In the genomic region with DNA sequence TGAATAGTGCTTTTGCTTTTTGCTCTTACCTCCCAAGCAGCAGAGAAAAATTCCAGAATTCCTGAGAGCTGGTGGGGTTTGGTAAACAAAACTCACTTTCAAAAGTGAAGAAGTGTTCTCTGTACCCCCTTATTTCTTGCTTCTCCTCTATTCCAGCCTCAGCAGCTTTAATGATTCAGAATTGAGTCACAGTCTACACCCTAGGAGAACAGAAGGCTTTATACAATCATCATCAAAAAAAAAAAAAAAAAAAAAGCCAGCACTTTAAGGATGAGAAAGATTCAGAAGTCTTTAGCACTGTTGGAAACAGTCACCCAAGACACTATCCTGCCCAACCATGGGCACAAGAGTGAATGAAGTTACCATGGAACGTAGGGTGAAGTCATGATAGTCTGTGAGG, we compare ENCODE assay signal across 16 cellular contexts.
A peak's percentile ranks its signal among the peaks of the same experiment; 100 is the strongest.
DNase-seq lines count a peak whose midpoint lies in the region; ATAC-seq lines count a peak whose summit lies in the region.
"Had no signal": no experiment of that assay in that cellular context is flagged by ENCODE, and none has a peak within 500 bp of the region (broad histone marks: within the 10 kb centered on the region; RNA-seq: fewer than 3 reads in every experiment).

No MANE protein-coding gene starts in this region.

- DNase-seq in HCEC 1CT (peak; percentile 47), adipocyte (ENCODE audit: low read depth) (peak; percentile 1), iris pigment epithelial cell (ENCODE audit: low read depth) (peak; percentile 1), cerebellar nuclear complex (lab: John Stamatoyannopoulos, UW) (no peak), T1000 (lab: John Stamatoyannopoulos, UW) (no peak), HAP-1 (ENCODE audit: low spot score in 2 of 2) (no peak)
- DNase-seq: 8988T; ACHN; CD4-positive, alpha-beta T cell; DMS153; DMS79 treated with DMSO at 0.1 percent for 48 hours; GF-D8; GM23248 had no signal

- in situ Hi-C loops in HAP-1 (cut with MboI; ENCODE audit: low sequenced_read_pairs), result no loop called here

- ATAC-seq in GM21619 (IDR thresholded peaks at IDR 0.05; ENCODE audit: unreplicated experiment), result no peak

- no peaks in the 10 kb centered on the region for H3K4me1 ChIP-seq in ACC112 (ENCODE audit: control insufficient read depth, insufficient read depth, low read length, unreplicated experiment)
- H3K4me1 ChIP-seq in adipocyte (ENCODE audit: control insufficient read depth, insufficient read depth, low read length), result no peaks in the 10 kb centered on the region
- no peaks in the 10 kb centered on the region for H3K4me1 ChIP-seq in HAP-1
- H3K4me1 ChIP-seq: BLaER1 treated with 17β-estradiol and CSF1 and Interleukin-3, amounts not matched to agents 10 nM and 100 nM had no signal

- H3K9me3 ChIP-seq in adipocyte (ENCODE audit: control insufficient read depth, low read length) (peaks cover 9% of the 10 kb centered on the region), HAP-1 (peaks cover 2% of the 10 kb centered on the region; the same call in 1 of the 2 replicates)
- H3K9me3 ChIP-seq: BLaER1 treated with 17β-estradiol and CSF1 and Interleukin-3, amounts not matched to agents 10 nM and 100 nM had no signal

- H2AFZ ChIP-seq in ACC112 (ENCODE audit: low read length, unreplicated experiment), result peak overlapping the region; percentile 11
- H2AFZ ChIP-seq: GM23248 had no signal

- H3K79me2 ChIP-seq in ACC112 (ENCODE audit: control insufficient read depth, insufficient read depth, low read length, unreplicated experiment), result no peaks in the 10 kb centered on the region

- no peak overlapping the region for H3K27ac ChIP-seq in ACC112 (ENCODE audit: low read depth, low read length)
- H3K27ac ChIP-seq: BLaER1 treated with 17β-estradiol and CSF1 and Interleukin-3, amounts not matched to agents 10 nM and 100 nM; GM23248 had no signal

- H3K27me3 ChIP-seq in ACC112 (ENCODE audit: insufficient read depth, low read length), result no peaks in the 10 kb centered on the region
- no peaks in the 10 kb centered on the region for H3K27me3 ChIP-seq in adipocyte (replicated peaks; ENCODE audit: control insufficient read depth, insufficient read depth, low read length)
- no peaks in the 10 kb centered on the region for H3K27me3 ChIP-seq in HAP-1 (ENCODE audit: low read depth)
- H3K27me3 ChIP-seq: BLaER1 treated with 17β-estradiol and CSF1 and Interleukin-3, amounts not matched to agents 10 nM and 100 nM had no signal

- no peak overlapping the region for H3K4me3 ChIP-seq in ACC112 (ENCODE audit: low read depth, low read length)
- no peak overlapping the region for H3K4me3 ChIP-seq in adipocyte (ENCODE audit: low read length)
- no peak overlapping the region for H3K4me3 ChIP-seq in HAP-1
- H3K4me3 ChIP-seq: BLaER1 treated with 17β-estradiol and CSF1 and Interleukin-3, amounts not matched to agents 10 nM and 100 nM; GM23248 had no signal

- H3K9ac ChIP-seq in adipocyte (ENCODE audit: low read length), result no peak overlapping the region
- H3K9ac ChIP-seq: BLaER1 treated with 17β-estradiol and CSF1 and Interleukin-3, amounts not matched to agents 10 nM and 100 nM; GM23248 had no signal

- H3K36me3 ChIP-seq in ACC112 (ENCODE audit: insufficient read depth, low read length) (no peaks in the 10 kb centered on the region), adipocyte (ENCODE audit: control insufficient read depth, insufficient read depth, low read length, severe bottlenecking) (no peaks in the 10 kb centered on the region), HAP-1 (replicated peaks) (no peaks in the 10 kb centered on the region)
- H3K36me3 ChIP-seq: BLaER1 treated with 17β-estradiol and CSF1 and Interleukin-3, amounts not matched to agents 10 nM and 100 nM had no signal

Comparison
In these comparisons a context has a peak if more than half of its experiments do, and no peak if none do; other contexts are left out.
1. DNase-seq: peak in HCEC 1CT (single experiment), adipocyte (single experiment) and iris pigment epithelial cell (single experiment); none in cerebellar nuclear complex (0 of 2), T1000 (single experiment) and HAP-1 (0 of 2).